ENCODE assay signal across 8 cellular contexts in genomic region chr19:10871711-10872550, GRCh38. TPM values are rescaled to one million over a fixed set of nuclear protein-coding genes. Genes with fewer than 3 reads are reported as not detected.
DNase-seq lines count a peak whose midpoint lies in the region; ATAC-seq and TF ChIP-seq lines count a peak whose summit lies in the region.

No MANE protein-coding gene starts in this region.

- no peaks in the 10 kb centered on the region for H3F3A ChIP-seq in neural cell (ENCODE audit: insufficient read depth, low read length, poor library complexity, severe bottlenecking)

- DNase-seq in AG08396 (ENCODE audit: low spot score) = peak; percentile 53
- peak; percentile 14 for DNase-seq in activated T-cell treated with anti-CD3 and anti-CD28 coated beads for 4 hours
- DNase-seq in fibroblast of lung (ENCODE audit: low read depth in 2 of 2) = no peak

- peaks cover 40% of the 10 kb centered on the region for H3K79me2 ChIP-seq in fibroblast of lung (ENCODE audit: control insufficient read depth, insufficient read depth, low read length)
- peaks cover 44% of the 10 kb centered on the region for H3K79me2 ChIP-seq in neural cell (replicated peaks; ENCODE audit: insufficient read depth, low read length)

- H3K9ac ChIP-seq in fibroblast of lung (ENCODE audit: insufficient read depth, low read length) (peak overlapping the region; percentile 84), neural cell (ENCODE audit: low read length) (peak overlapping the region; percentile 90)

- H3K4me2 ChIP-seq in fibroblast of lung (ENCODE audit: extremely low read depth, insufficient read depth, low read length) = peak overlapping the region; percentile 93
- peak overlapping the region; percentile 71 for H3K4me2 ChIP-seq in neural cell (ENCODE audit: low read length)

- WGBS in urinary bladder = under 1% methylated on average over 82 of the region's 91 CpGs

- H3K9me3 ChIP-seq in fibroblast of lung (ENCODE audit: control insufficient read depth, insufficient read depth, low read depth, low read length) (no peaks in the 10 kb centered on the region), neural cell (ENCODE audit: low read length) (no peaks in the 10 kb centered on the region)

- no peak for TF ChIP-seq RAD21 in Ishikawa (IDR thresholded peaks at IDR 0.05; ENCODE audit: low read depth)
- no peak for TF ChIP-seq RAD21 in neural cell (conservative IDR thresholded peaks at IDR 0.05)

- H2AFZ ChIP-seq in fibroblast of lung (ENCODE audit: low read length) (peak overlapping the region; percentile 57), neural cell (ENCODE audit: low read depth, low read length) (peak overlapping the region; percentile 60)

- peak; percentile 10 for TF ChIP-seq POLR2A in GM19193 (IDR thresholded peaks at IDR 0.05; ENCODE audit: extremely low read depth, insufficient read depth, insufficient read length)

- no peaks in the 10 kb centered on the region for H4K20me1 ChIP-seq in fibroblast of lung (ENCODE audit: control insufficient read depth, extremely low read depth, insufficient read depth, low read length)
- H4K20me1 ChIP-seq in neural cell (ENCODE audit: insufficient read depth) = no peaks in the 10 kb centered on the region

- peak overlapping the region; percentile 72 to 83 (median 80) for H3K4me3 ChIP-seq in fibroblast of lung (replicated peaks in 1 of 4; ENCODE audit: control extremely low read depth in 1 of 4, insufficient read depth in 1 of 4, low read depth in 3 of 4, low read length in 4 of 4)
- peak overlapping the region; percentile 90 for H3K4me3 ChIP-seq in neural cell (ENCODE audit: low read length)
- H3K4me3 ChIP-seq in urinary bladder (ENCODE audit: low read depth, low read length) = peak overlapping the region; percentile 95

- no peak for TF ChIP-seq EP300 in Ishikawa (IDR thresholded peaks at IDR 0.05; ENCODE audit: borderline replicate concordance)
- no peak for TF ChIP-seq EP300 in neural cell (conservative IDR thresholded peaks at IDR 0.05; ENCODE audit: poor library complexity, severe bottlenecking)

- H3K27ac ChIP-seq in fibroblast of lung (ENCODE audit: insufficient read depth, low read length) (peak overlapping the region; percentile 57), neural cell (ENCODE audit: low read length) (peak overlapping the region; percentile 89), urinary bladder (ENCODE audit: low read depth) (peak overlapping the region; percentile 74)

- H3K27me3 ChIP-seq in fibroblast of lung (ENCODE audit: control insufficient read depth, insufficient read depth, low read length) (no peaks in the 10 kb centered on the region), neural cell (ENCODE audit: insufficient read depth, low read depth, low read length) (no peaks in the 10 kb centered on the region)

- H3K4me1 ChIP-seq in fibroblast of lung (ENCODE audit: control insufficient read depth, extremely low read depth, insufficient read depth, low read length) = peaks cover 5% of the 10 kb centered on the region
- H3K4me1 ChIP-seq in urinary bladder (ENCODE audit: insufficient read depth) = peaks cover 2% of the 10 kb centered on the region

- H3K9me2 ChIP-seq in neural cell (ENCODE audit: insufficient read depth, low read length) = no peaks in the 10 kb centered on the region

- no peak for ATAC-seq in GM19455 (IDR thresholded peaks at IDR 0.05; ENCODE audit: unreplicated experiment)

- H3K36me3 ChIP-seq in fibroblast of lung (ENCODE audit: control insufficient read depth, insufficient read depth, low read length) = no peaks in the 10 kb centered on the region
- H3K36me3 ChIP-seq in neural cell (ENCODE audit: insufficient read depth, low read length) = no peaks in the 10 kb centered on the region
- H3K36me3 ChIP-seq in urinary bladder (ENCODE audit: insufficient read depth) = no peaks in the 10 kb centered on the region

- TF ChIP-seq CTCF in fibroblast of lung (conservative IDR thresholded peaks at IDR 0.05 in 1 of 2, IDR thresholded peaks at IDR 0.05 in 1 of 2; ENCODE audit: low read depth in 1 of 2, low read length in 2 of 2) = no peak
- peak; percentile 55 for TF ChIP-seq CTCF in neural cell (IDR thresholded peaks at IDR 0.05; ENCODE audit: poor library complexity, severe bottlenecking)

TF ChIP-seq in Ishikawa, 13 proteins besides CTCF, POLR2A, EP300 and RAD21:
- peak; percentile 82 for TF ChIP-seq EGR1 (IDR thresholded peaks at IDR 0.05)
- peak; percentile 49; the same call in 1 of the 2 replicates for TF ChIP-seq MAX (IDR thresholded peaks at IDR 0.05)
- TF ChIP-seq NFIC (IDR thresholded peaks at IDR 0.05) = no peak
- no peak for TF ChIP-seq CEBPB (IDR thresholded peaks at IDR 0.05)
- TF ChIP-seq ZBTB7A (IDR thresholded peaks at IDR 0.05; ENCODE audit: low read depth) = peak; percentile 83
- TF ChIP-seq USF1 (IDR thresholded peaks at IDR 0.05) = no peak

TF ChIP-seq in neural cell, 6 proteins besides CTCF, POLR2A, EP300 and RAD21:
- TF ChIP-seq SMC3 (conservative IDR thresholded peaks at IDR 0.05; ENCODE audit: poor library complexity) (no peak), REST (IDR thresholded peaks at IDR 0.05; ENCODE audit: borderline replicate concordance) (no peak), POLR2AphosphoS5 (IDR thresholded peaks at IDR 0.05) (no peak), TAF1 (IDR thresholded peaks at IDR 0.05; ENCODE audit: low read depth) (no peak), EZH2 (IDR thresholded peaks at IDR 0.05; ENCODE audit: borderline replicate concordance, insufficient read depth, low read length, poor library complexity, severe bottlenecking) (no peak), MXI1 (conservative IDR thresholded peaks at IDR 0.05; ENCODE audit: poor library complexity, severe bottlenecking) (no peak)

RNA-seq across cellular contexts. Expression of gene CARM1, which starts 0.6 kb away (rescaled TPM):
- total RNA-seq in fibroblast of lung = 17.2 and 24.8 TPM in 2 replicates
- 41.9 and 60.0 TPM in 2 replicates for polyA plus RNA-seq in fibroblast of lung
- polyA plus RNA-seq in fibroblast of lung (2012) = 58.7 and 79.7 TPM in 2 replicates
- polyA minus RNA-seq in fibroblast of lung (ENCODE audit: low replicate concordance) = 140 and 163 TPM in 2 replicates
- polyA plus RNA-seq in neural cell = 22.3 and 37.9 TPM in 2 replicates
- polyA minus RNA-seq in neural cell = 36.1 and 42.9 TPM in 2 replicates
- total RNA-seq in urinary bladder = 19.1 TPM
- 55.7 TPM for polyA plus RNA-seq in urinary bladder

RNA-seq across cellular contexts. Expression of gene C19orf38, which starts 23.7 kb away (rescaled TPM):
- total RNA-seq in fibroblast of lung = 1.0 and 1.3 TPM in 2 replicates
- 0.08 TPM in 1 of 2 replicates, not detected in the other for polyA plus RNA-seq in fibroblast of lung
- 0.09 and 0.10 TPM in 2 replicates for polyA plus RNA-seq in fibroblast of lung (2012)
- polyA minus RNA-seq in fibroblast of lung (ENCODE audit: low replicate concordance) = not detected in 2 replicates
- not detected in 2 replicates for polyA plus RNA-seq in neural cell
- not detected in 2 replicates for polyA minus RNA-seq in neural cell
- total RNA-seq in urinary bladder = 2.6 TPM
- 2.4 TPM for polyA plus RNA-seq in urinary bladder

RNA-seq across cellular contexts. Expression of gene TMED1, which starts 35.9 kb away (rescaled TPM):
- total RNA-seq in fibroblast of lung = 37.5 and 40.1 TPM in 2 replicates
- polyA plus RNA-seq in fibroblast of lung = 42.1 and 42.3 TPM in 2 replicates
- polyA plus RNA-seq in fibroblast of lung (2012) = 31.1 and 38.6 TPM in 2 replicates
- 17.8 and 21.5 TPM in 2 replicates for polyA minus RNA-seq in fibroblast of lung (ENCODE audit: low replicate concordance)
- 20.2 and 28.1 TPM in 2 replicates for polyA plus RNA-seq in neural cell
- 16.6 and 19.8 TPM in 2 replicates for polyA minus RNA-seq in neural cell
- total RNA-seq in urinary bladder = 23.5 TPM
- polyA plus RNA-seq in urinary bladder = 41.6 TPM

RNA-seq across cellular contexts. Expression of gene YIPF2, which starts 56.5 kb away (rescaled TPM):
- total RNA-seq in fibroblast of lung = 83.7 and 118 TPM in 2 replicates
- 31.6 and 41.5 TPM in 2 replicates for polyA plus RNA-seq in fibroblast of lung
- 59.6 and 61.4 TPM in 2 replicates for polyA plus RNA-seq in fibroblast of lung (2012)
- 67.4 and 81.6 TPM in 2 replicates for polyA minus RNA-seq in fibroblast of lung (ENCODE audit: low replicate concordance)
- polyA plus RNA-seq in neural cell = 101 and 109 TPM in 2 replicates
- polyA minus RNA-seq in neural cell = 39.2 and 48.0 TPM in 2 replicates
- total RNA-seq in urinary bladder = 47.2 TPM
- 38.1 TPM for polyA plus RNA-seq in urinary bladder

RNA-seq across cellular contexts. Expression of gene TIMM29, which starts 56.7 kb away (rescaled TPM):
- total RNA-seq in fibroblast of lung (27.7 and 29.2 TPM in 2 replicates), urinary bladder (14.1 TPM)
- polyA plus RNA-seq in fibroblast of lung (7.0 and 8.1 TPM in 2 replicates), neural cell (39.4 and 52.1 TPM in 2 replicates), urinary bladder (19.7 TPM)
- polyA plus RNA-seq in fibroblast of lung (2012) = 13.8 and 17.2 TPM in 2 replicates
- polyA minus RNA-seq in fibroblast of lung (ENCODE audit: low replicate concordance) (6.5 and 9.0 TPM in 2 replicates), neural cell (57.6 and 69.1 TPM in 2 replicates)

Comparison
In these comparisons a context has a peak if more than half of its experiments do, and no peak if none do; other contexts are left out.
1. DNase-seq: peak in AG08396 (single experiment) and activated T-cell treated with anti-CD3 and anti-CD28 coated beads for 4 hours (single experiment); none in fibroblast of lung (0 of 2).
2. Peak in every context shown above with its lines, with median percentiles within 50 percentile points of each other: H3K27ac ChIP-seq and H3K4me3 ChIP-seq.